Comparison of ENCODE assay signal across 23 cellular contexts in the genomic region with DNA sequence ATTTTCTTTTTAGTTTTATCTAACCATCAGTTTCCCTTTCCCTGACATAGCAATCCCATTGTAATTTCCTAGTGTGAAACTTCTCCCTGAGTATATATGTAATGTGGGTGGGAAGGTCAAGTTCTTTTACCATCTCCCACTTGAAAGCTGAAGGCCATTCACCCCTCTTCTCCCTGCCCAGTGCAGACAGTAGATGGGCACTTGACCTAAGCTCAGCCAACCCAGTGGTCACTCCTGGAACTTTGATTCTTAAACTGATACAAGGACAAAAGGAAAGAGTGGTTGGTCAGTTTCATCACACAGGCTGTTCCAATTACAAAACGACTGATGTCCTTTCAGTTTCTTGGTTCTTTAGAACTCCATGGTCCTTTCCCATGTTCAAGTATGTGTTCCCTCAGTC.
"Had no signal": no experiment of that assay in that cellular context is flagged by ENCODE, and none has a peak within 500 bp of the region (broad histone marks: within the 10 kb centered on the region; RNA-seq: fewer than 3 reads in every experiment).

No MANE protein-coding gene starts in this region.

- H3K36me3 ChIP-seq: esophagus muscularis mucosa, gastroesophageal sphincter, right atrium auricular region, sigmoid colon, suprapubic skin, thyroid gland, vagina had no signal

- H3K9me3 ChIP-seq: esophagus muscularis mucosa, gastroesophageal sphincter, mucosa of descending colon, right atrium auricular region, sigmoid colon, suprapubic skin, thyroid gland, vagina had no signal

- H3K27me3 ChIP-seq: dorsolateral prefrontal cortex, esophagus muscularis mucosa, gastroesophageal sphincter, right atrium auricular region, sigmoid colon, suprapubic skin, thyroid gland, vagina had no signal

- H3K36me3 Mint-ChIP-seq: immature natural killer cell; naive thymus-derived CD8-positive, alpha-beta T cell had no signal

- H3K4me3 Mint-ChIP-seq: immature natural killer cell; naive thymus-derived CD8-positive, alpha-beta T cell; neural crest cell; type B pancreatic cell had no signal

- H3K9me3 Mint-ChIP-seq: immature natural killer cell, type B pancreatic cell had no signal

- H3K27ac Mint-ChIP-seq: immature natural killer cell, type B pancreatic cell had no signal

- H3K4me1 ChIP-seq: suprapubic skin, vagina had no signal

- H3K27me3 Mint-ChIP-seq: naive thymus-derived CD8-positive, alpha-beta T cell had no signal

- FAIRE-seq: endometrium, kidney had no signal

- H3K4me1 Mint-ChIP-seq: immature natural killer cell; naive thymus-derived CD8-positive, alpha-beta T cell had no signal

- ATAC-seq: gastroesophageal sphincter; naive thymus-derived CD8-positive, alpha-beta T cell; stimulated activated naive CD8-positive, alpha-beta T cell treated with anti-CD3 and anti-CD28 coated beads, Interleukin-15, Interleukin-2, amounts not matched to agents 100 U/mL and 50 U/mL, for 24 hours had no signal

- DNase-seq: dorsolateral prefrontal cortex; effector CD8-positive, alpha-beta T cell; foreskin fibroblast; glutamatergic neuron; immature natural killer cell; kidney; naive thymus-derived CD8-positive, alpha-beta T cell; sigmoid colon; stimulated activated CD4-positive, alpha-beta T cell treated with anti-CD3 and anti-CD28 coated beads, Interleukin-12 subunit alpha, Interleukin-12 subunit beta, amount 100 ng/mL, for 4 hours; stimulated activated naive CD8-positive, alpha-beta T cell treated with anti-CD3 and anti-CD28 coated beads, Interleukin-15, Interleukin-2, amounts not matched to agents 100 U/mL and 50 U/mL, for 24 hours; thyroid gland had no signal

- H3K4me3 ChIP-seq: coronary artery, dorsolateral prefrontal cortex, esophagus muscularis mucosa, gastroesophageal sphincter, mucosa of descending colon, right atrium auricular region, sigmoid colon, skin epidermis, suprapubic skin, thyroid gland, vagina had no signal

- H3K27ac ChIP-seq: coronary artery, dorsolateral prefrontal cortex, epithelial cell of prostate, esophagus muscularis mucosa, gastroesophageal sphincter, right atrium auricular region, sigmoid colon, skin epidermis, suprapubic skin, thyroid gland, vagina had no signal
